In genomic region chr3:130746296-130747039, GRCh38 we compare ENCODE assay signal across 1 cellular context.
TF ChIP-seq lines count a peak whose summit lies in the region.

Gene PIK3R4 (minus strand): TSS chr3:130746829. CDS start chr3:130745218, 1,611 bp downstream.

TF ChIP-seq in GM23338, 12 proteins besides CTCF, POLR2A, EP300 and RAD21 (continued from another document):
- TF ChIP-seq STAT1 (IDR thresholded peaks at IDR 0.05; ENCODE audit: unreplicated experiment) (no peak), CREB1 (CRISPR knock-in tag; IDR thresholded peaks at IDR 0.05; ENCODE audit: low read depth) (peak; percentile 95)
- TF ChIP-seq, protein P1, sequence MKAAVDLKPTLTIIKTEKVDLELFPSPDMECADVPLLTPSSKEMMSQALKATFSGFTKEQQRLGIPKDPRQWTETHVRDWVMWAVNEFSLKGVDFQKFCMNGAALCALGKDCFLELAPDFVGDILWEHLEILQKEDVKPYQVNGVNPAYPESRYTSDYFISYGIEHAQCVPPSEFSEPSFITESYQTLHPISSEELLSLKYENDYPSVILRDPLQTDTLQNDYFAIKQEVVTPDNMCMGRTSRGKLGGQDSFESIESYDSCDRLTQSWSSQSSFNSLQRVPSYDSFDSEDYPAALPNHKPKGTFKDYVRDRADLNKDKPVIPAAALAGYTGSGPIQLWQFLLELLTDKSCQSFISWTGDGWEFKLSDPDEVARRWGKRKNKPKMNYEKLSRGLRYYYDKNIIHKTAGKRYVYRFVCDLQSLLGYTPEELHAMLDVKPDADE (IDR thresholded peaks at IDR 0.05) = peak; percentile 65
